Comparison of ENCODE assay signal across 6 cellular contexts in genomic region chr3:38297053-38297452, GRCh38. TPM values are rescaled to one million over a fixed set of nuclear protein-coding genes. Genes with fewer than 3 reads are reported as not detected.
"Had no signal": no experiment of that assay in that cellular context is flagged by ENCODE, and none has a peak within 500 bp of the region (broad histone marks: within the 10 kb centered on the region; RNA-seq: fewer than 3 reads in every experiment).

No MANE protein-coding gene starts in this region.

RNA-seq across cellular contexts. Expression of gene SLC22A14, which starts 15.0 kb away (rescaled TPM):
- total RNA-seq: dermis microvascular lymphatic vessel endothelial cell, endothelial cell of umbilical vein, epithelial cell of proximal tubule had no signal
- polyA plus RNA-seq: endothelial cell of umbilical vein, fibroblast of lung had no signal

RNA-seq across cellular contexts. Expression of gene SLC22A13, which starts 31.4 kb away (rescaled TPM):
- total RNA-seq: epithelial cell of proximal tubule, glomerular endothelial cell had no signal
- polyA plus RNA-seq: hepatocyte had no signal
